In the genomic region with DNA sequence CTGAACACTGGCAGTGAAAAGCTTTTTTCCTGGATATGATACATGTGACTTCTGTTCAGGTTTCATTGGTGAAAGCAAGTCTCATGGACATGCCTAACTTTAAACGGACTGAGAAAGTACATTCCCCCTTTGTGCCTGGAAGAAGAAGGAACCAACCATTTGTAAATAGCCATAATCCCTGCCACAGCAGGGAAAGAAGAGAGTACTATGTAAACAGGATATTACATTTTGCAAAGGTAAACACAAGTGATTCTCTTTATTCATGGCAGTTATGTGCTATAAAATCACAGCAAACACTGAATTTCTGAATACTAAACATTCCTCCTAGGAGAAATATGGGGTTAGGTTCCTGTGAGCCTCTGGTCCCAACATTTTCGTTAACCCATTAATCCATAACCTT, we compare ENCODE assay signal across 20 cellular contexts. TPM values are rescaled to one million over a fixed set of nuclear protein-coding genes. Genes with fewer than 3 reads are reported as not detected.
"Had no signal": no experiment of that assay in that cellular context is flagged by ENCODE, and none has a peak within 500 bp of the region (broad histone marks: within the 10 kb centered on the region; RNA-seq: fewer than 3 reads in every experiment).

No MANE protein-coding gene starts in this region.

- H3K27me3 ChIP-seq: cardiac muscle cell, hepatocyte, neutrophil, sigmoid colon, spleen, upper lobe of left lung had no signal

- H3K27ac ChIP-seq: cardiac muscle cell, hepatocyte, lower lobe of right lung, neutrophil, parathyroid adenoma, spleen, thoracic aorta had no signal

- ATAC-seq: lower lobe of right lung; natural killer cell treated with Interleukin-12 subunit alpha and Interleukin-12 subunit beta and Interleukin-15 and Interleukin-18, amount 100 ng/mL, for 72 hours; stimulated activated memory B cell treated with anti-CD40 and anti-IgM and Interleukin-4, amounts not matched to agents 10 μg/mL and 1 μg/mL and 100 μg/mL, for 72 hours had no signal

- H3K27ac Mint-ChIP-seq: activated naive CD8-positive, alpha-beta T cell; activated T-helper 1 cell treated with anti-CD3 and anti-CD28 coated beads, Interleukin-12 subunit alpha, Interleukin-12 subunit beta, Interleukin-2, Interleukin-4 antibody, amounts not matched to agents 30 ng/mL and 10 ng/mL and 1 ng/mL, durations not matched to agents 14 hours and 24 hours and 36 hours; natural killer cell treated with Interleukin-12 subunit alpha and Interleukin-12 subunit beta and Interleukin-15 and Interleukin-18, amount 100 ng/mL, for 72 hours; stimulated activated memory B cell treated with anti-CD40 and anti-IgM and Interleukin-4, amounts not matched to agents 10 μg/mL and 1 μg/mL and 100 μg/mL, for 72 hours had no signal

- H3K36me3 ChIP-seq: cardiac muscle cell, lower lobe of right lung, neutrophil, sigmoid colon, spleen, thoracic aorta had no signal

- H3K4me3 ChIP-seq: cardiac muscle cell, hepatocyte, lower lobe of right lung, sigmoid colon, spleen, thoracic aorta, upper lobe of left lung had no signal

- H3K36me3 Mint-ChIP-seq: activated naive CD8-positive, alpha-beta T cell; natural killer cell treated with Interleukin-12 subunit alpha and Interleukin-12 subunit beta and Interleukin-15 and Interleukin-18, amount 100 ng/mL, for 72 hours; stimulated activated memory B cell treated with anti-CD40 and anti-IgM and Interleukin-4, amounts not matched to agents 10 μg/mL and 1 μg/mL and 100 μg/mL, for 72 hours had no signal

- H3K4me3 Mint-ChIP-seq: activated naive CD8-positive, alpha-beta T cell; activated T-helper 1 cell treated with anti-CD3 and anti-CD28 coated beads, Interleukin-12 subunit alpha, Interleukin-12 subunit beta, Interleukin-2, Interleukin-4 antibody, amounts not matched to agents 30 ng/mL and 10 ng/mL and 1 ng/mL, durations not matched to agents 14 hours and 24 hours and 36 hours; natural killer cell treated with Interleukin-12 subunit alpha and Interleukin-12 subunit beta and Interleukin-15 and Interleukin-18, amount 100 ng/mL, for 72 hours; stimulated activated memory B cell treated with anti-CD40 and anti-IgM and Interleukin-4, amounts not matched to agents 10 μg/mL and 1 μg/mL and 100 μg/mL, for 72 hours had no signal

- H3K9me3 ChIP-seq: lower lobe of right lung, neutrophil, sigmoid colon, spleen, thoracic aorta, upper lobe of left lung had no signal

- FAIRE-seq: endothelial cell of umbilical vein had no signal

- H3K79me2 ChIP-seq: parathyroid adenoma had no signal

- H3K27me3 Mint-ChIP-seq: activated naive CD8-positive, alpha-beta T cell; natural killer cell treated with Interleukin-12 subunit alpha and Interleukin-12 subunit beta and Interleukin-15 and Interleukin-18, amount 100 ng/mL, for 72 hours; stimulated activated memory B cell treated with anti-CD40 and anti-IgM and Interleukin-4, amounts not matched to agents 10 μg/mL and 1 μg/mL and 100 μg/mL, for 72 hours had no signal

- H3K4me1 ChIP-seq: lower lobe of right lung, parathyroid adenoma, spleen, upper lobe of left lung had no signal

- H2AFZ ChIP-seq: hepatocyte, parathyroid adenoma had no signal

- H3K4me2 ChIP-seq: hepatocyte had no signal

- H3K9ac ChIP-seq: parathyroid adenoma had no signal

- DNase-seq: activated CD4-positive, alpha-beta T cell treated with anti-CD3 and anti-CD28 coated beads, Interleukin-2, amount 50 U/mL, for 4 hours; dermis blood vessel endothelial cell; effector memory CD4-positive, alpha-beta T cell; foreskin fibroblast; lower lobe of right lung; sigmoid colon; spleen; stimulated activated CD4-positive, alpha-beta T cell treated with anti-CD3 and anti-CD28 coated beads, Interleukin-4, amount 100 ng/mL, for 4 hours; upper lobe of left lung had no signal

- H3K4me1 Mint-ChIP-seq: stimulated activated memory B cell treated with anti-CD40 and anti-IgM and Interleukin-4, amounts not matched to agents 10 μg/mL and 1 μg/mL and 100 μg/mL, for 72 hours had no signal

- H3K9me3 Mint-ChIP-seq: activated T-helper 1 cell treated with anti-CD3 and anti-CD28 coated beads, Interleukin-12 subunit alpha, Interleukin-12 subunit beta, Interleukin-2, Interleukin-4 antibody, amounts not matched to agents 30 ng/mL and 10 ng/mL and 1 ng/mL, durations not matched to agents 14 hours and 24 hours and 36 hours; natural killer cell treated with Interleukin-12 subunit alpha and Interleukin-12 subunit beta and Interleukin-15 and Interleukin-18, amount 100 ng/mL, for 72 hours; stimulated activated memory B cell treated with anti-CD40 and anti-IgM and Interleukin-4, amounts not matched to agents 10 μg/mL and 1 μg/mL and 100 μg/mL, for 72 hours had no signal

RNA-seq across cellular contexts. Expression of a gene that starts 46.8 kb away (rescaled TPM):
- total RNA-seq: activated CD8-positive, alpha-beta memory T cell treated with anti-CD3 and anti-CD28 coated beads for 36 hours; activated T-helper 1 cell treated with anti-CD3 and anti-CD28 coated beads, Interleukin-12 subunit alpha, Interleukin-12 subunit beta, Interleukin-2, Interleukin-4 antibody, amounts not matched to agents 30 ng/mL and 10 ng/mL and 1 ng/mL, durations not matched to agents 14 hours and 24 hours and 36 hours had no signal
